ENCODE assay signal across 1 cellular context in the genomic region with DNA sequence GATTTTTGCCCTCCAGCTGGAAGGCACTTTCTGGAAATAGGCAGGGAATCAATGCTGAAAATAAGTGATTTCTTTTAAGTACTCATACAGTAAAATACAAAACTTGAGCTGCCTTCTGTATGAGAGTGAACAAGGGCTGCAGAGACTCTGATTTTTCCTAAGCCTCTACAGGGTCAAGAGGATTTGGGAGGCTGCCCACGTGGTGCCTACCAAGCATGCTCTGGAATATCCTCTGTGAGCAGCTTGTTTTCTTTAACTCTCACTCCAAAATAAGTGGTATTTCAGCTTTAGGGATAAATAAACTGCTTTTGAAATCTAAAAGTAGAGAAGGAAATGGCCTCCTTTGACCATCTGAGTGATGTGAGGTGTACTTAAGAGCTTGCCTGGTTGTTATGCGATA.
TF ChIP-seq lines count a peak whose summit lies in the region.

No MANE protein-coding gene starts in this region.

TF ChIP-seq in GM23338, 12 proteins besides CTCF, POLR2A, EP300 and RAD21 (continued from another document):
- TF ChIP-seq, protein P1, sequence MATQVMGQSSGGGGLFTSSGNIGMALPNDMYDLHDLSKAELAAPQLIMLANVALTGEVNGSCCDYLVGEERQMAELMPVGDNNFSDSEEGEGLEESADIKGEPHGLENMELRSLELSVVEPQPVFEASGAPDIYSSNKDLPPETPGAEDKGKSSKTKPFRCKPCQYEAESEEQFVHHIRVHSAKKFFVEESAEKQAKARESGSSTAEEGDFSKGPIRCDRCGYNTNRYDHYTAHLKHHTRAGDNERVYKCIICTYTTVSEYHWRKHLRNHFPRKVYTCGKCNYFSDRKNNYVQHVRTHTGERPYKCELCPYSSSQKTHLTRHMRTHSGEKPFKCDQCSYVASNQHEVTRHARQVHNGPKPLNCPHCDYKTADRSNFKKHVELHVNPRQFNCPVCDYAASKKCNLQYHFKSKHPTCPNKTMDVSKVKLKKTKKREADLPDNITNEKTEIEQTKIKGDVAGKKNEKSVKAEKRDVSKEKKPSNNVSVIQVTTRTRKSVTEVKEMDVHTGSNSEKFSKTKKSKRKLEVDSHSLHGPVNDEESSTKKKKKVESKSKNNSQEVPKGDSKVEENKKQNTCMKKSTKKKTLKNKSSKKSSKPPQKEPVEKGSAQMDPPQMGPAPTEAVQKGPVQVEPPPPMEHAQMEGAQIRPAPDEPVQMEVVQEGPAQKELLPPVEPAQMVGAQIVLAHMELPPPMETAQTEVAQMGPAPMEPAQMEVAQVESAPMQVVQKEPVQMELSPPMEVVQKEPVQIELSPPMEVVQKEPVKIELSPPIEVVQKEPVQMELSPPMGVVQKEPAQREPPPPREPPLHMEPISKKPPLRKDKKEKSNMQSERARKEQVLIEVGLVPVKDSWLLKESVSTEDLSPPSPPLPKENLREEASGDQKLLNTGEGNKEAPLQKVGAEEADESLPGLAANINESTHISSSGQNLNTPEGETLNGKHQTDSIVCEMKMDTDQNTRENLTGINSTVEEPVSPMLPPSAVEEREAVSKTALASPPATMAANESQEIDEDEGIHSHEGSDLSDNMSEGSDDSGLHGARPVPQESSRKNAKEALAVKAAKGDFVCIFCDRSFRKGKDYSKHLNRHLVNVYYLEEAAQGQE (IDR thresholded peaks at IDR 0.05; ENCODE audit: unreplicated experiment) = no peak
- TF ChIP-seq ZNF331 (CRISPR knock-in tag; IDR thresholded peaks at IDR 0.05; ENCODE audit: low read depth) (no peak), EZH2 (IDR thresholded peaks at IDR 0.05; ENCODE audit: low read depth, unreplicated experiment) (no peak)
TF ChIP-seq in GM23338: peak in this region for 0.
